8 cellular contexts compared by ENCODE assay signal in genomic region chrX:46561931-46562721, GRCh38. TPM values are rescaled to one million over a fixed set of nuclear protein-coding genes. Genes with fewer than 3 reads are reported as not detected.
A peak's percentile ranks its signal among the peaks of the same experiment; 100 is the strongest.
DNase-seq lines count a peak whose midpoint lies in the region; ATAC-seq and TF ChIP-seq lines count a peak whose summit lies in the region.

No MANE protein-coding gene starts in this region.

- H3K79me2 ChIP-seq in OCI-LY3 (ENCODE audit: low read length) = no peaks in the 10 kb centered on the region
- no peaks in the 10 kb centered on the region for H3K79me2 ChIP-seq in hepatocyte

- no peaks in the 10 kb centered on the region for H3K9me2 ChIP-seq in hepatocyte (replicated peaks; ENCODE audit: insufficient read depth)

- H3K36me3 ChIP-seq in OCI-LY3 (replicated peaks; ENCODE audit: low read depth, low read length) (no peaks in the 10 kb centered on the region), lung (ENCODE audit: control insufficient read depth in 2 of 2, insufficient read depth in 2 of 2, low read length in 2 of 2) (no peaks in the 10 kb centered on the region), hepatocyte (replicated peaks; ENCODE audit: insufficient read depth, low read depth) (no peaks in the 10 kb centered on the region)

- H3K27ac ChIP-seq in OCI-LY3 (ENCODE audit: low read length) (peak overlapping the region; percentile 73), lung (ENCODE audit: low read depth in 1 of 2, low read length in 1 of 2) (no peak overlapping the region), hepatocyte (no peak overlapping the region)

- H3K36me3 Mint-ChIP-seq in activated CD8-positive, alpha-beta memory T cell treated with anti-CD3 and anti-CD28 coated beads, Interleukin-2, amount 10 ng/mL, durations not matched to agents 7 days and 5 days = peaks cover 3% of the 10 kb centered on the region

- CTCF ChIA-PET in activated CD8-positive, alpha-beta memory T cell treated with anti-CD3 and anti-CD28 coated beads, Interleukin-2, amount 10 ng/mL, durations not matched to agents 7 days and 5 days (lab: Charles Lee) = interaction anchor here (0.5 to 1.4 kb wide), 3 partner anchors 10 to 797 kb away, joined by 3 to 10 read pairs (median 3); no protein-coding TSS in a partner anchor

- H2AFZ ChIP-seq in OCI-LY3 (ENCODE audit: low read depth, low read length) = no peak overlapping the region
- H2AFZ ChIP-seq in hepatocyte = no peak overlapping the region

- H3K4me1 ChIP-seq in OCI-LY3 (ENCODE audit: low read length) (peaks cover 28% of the 10 kb centered on the region), lung (ENCODE audit: control insufficient read depth in 2 of 2, insufficient read depth in 2 of 2, low read length in 2 of 2) (peaks cover 0 to 3% of the 10 kb centered on the region in 2 donors), hepatocyte (ENCODE audit: insufficient read depth) (no peaks in the 10 kb centered on the region)

- peak; percentile 89 for ATAC-seq in activated CD8-positive, alpha-beta memory T cell treated with anti-CD3 and anti-CD28 coated beads, Interleukin-2, amount 10 ng/mL, durations not matched to agents 7 days and 5 days
- ATAC-seq in HG02970 (IDR thresholded peaks at IDR 0.05; ENCODE audit: low FRiP score, unreplicated experiment) (peak; percentile 80), lung (ENCODE audit: insufficient read depth, low FRiP score) (peak; percentile 62)

- TF ChIP-seq CTCF in OCI-LY3 (IDR thresholded peaks at IDR 0.05; ENCODE audit: low read depth, low read length) = no peak
- TF ChIP-seq CTCF in lung (IDR thresholded peaks at IDR 0.05; ENCODE audit: control extremely low read depth, extremely low read depth) = no peak
- TF ChIP-seq CTCF in hepatocyte (IDR thresholded peaks at IDR 0.05; ENCODE audit: poor library complexity) = no peak

- H3K9me3 ChIP-seq in OCI-LY3 (ENCODE audit: insufficient read depth, low read length) (no peaks in the 10 kb centered on the region), lung (ENCODE audit: control insufficient read depth in 2 of 2, insufficient read depth in 1 of 2, low read length in 1 of 2) (no peaks in the 10 kb centered on the region), hepatocyte (ENCODE audit: low read depth) (no peaks in the 10 kb centered on the region)

- H3K4me2 ChIP-seq in OCI-LY3 (ENCODE audit: low read length) (peak overlapping the region; percentile 80), hepatocyte (no peak overlapping the region)

- no peaks in the 10 kb centered on the region for H3K9me3 Mint-ChIP-seq in activated CD8-positive, alpha-beta memory T cell treated with anti-CD3 and anti-CD28 coated beads, Interleukin-2, amount 10 ng/mL, durations not matched to agents 7 days and 5 days (ENCODE audit: low read depth)

- H3K4me1 Mint-ChIP-seq in activated CD8-positive, alpha-beta memory T cell treated with anti-CD3 and anti-CD28 coated beads, Interleukin-2, amount 10 ng/mL, durations not matched to agents 7 days and 5 days = peaks cover 17% of the 10 kb centered on the region

- peak overlapping the region; percentile 28; the same call in 1 of the 2 replicates for H3K9ac ChIP-seq in OCI-LY3 (ENCODE audit: low read length)

- 0 out of 2 replicates have a peak, but pooled peaks cover 2% of the 10 kb centered on the region for H3K27me3 ChIP-seq in OCI-LY3 (ENCODE audit: low read depth, low read length)
- no peaks in the 10 kb centered on the region for H3K27me3 ChIP-seq in lung (ENCODE audit: control insufficient read depth, insufficient read depth)
- no peaks in the 10 kb centered on the region for H3K27me3 ChIP-seq in hepatocyte

- peak overlapping the region; percentile 58 for H3K27ac Mint-ChIP-seq in activated CD8-positive, alpha-beta memory T cell treated with anti-CD3 and anti-CD28 coated beads, Interleukin-2, amount 10 ng/mL, durations not matched to agents 7 days and 5 days

- DNase-seq in activated CD8-positive, alpha-beta memory T cell treated with anti-CD3 and anti-CD28 coated beads, Interleukin-2, amount 10 ng/mL, durations not matched to agents 7 days and 5 days = peak; percentile 62
- no peak for DNase-seq in activated CD8-positive, alpha-beta memory T cell treated with anti-CD3 and anti-CD28 coated beads, Interleukin-2, amount 50 U/mL, for 48 hours
- DNase-seq in lung (ENCODE audit: low spot score) (peak; percentile 55), hepatocyte (ENCODE audit: low spot score) (no peak), NCI-H2107 (lab: John Stamatoyannopoulos, UW) (no peak)
- DNase-seq in central memory CD4-positive, alpha-beta T cell = no peak

- H3K27me3 Mint-ChIP-seq in activated CD8-positive, alpha-beta memory T cell treated with anti-CD3 and anti-CD28 coated beads, Interleukin-2, amount 10 ng/mL, durations not matched to agents 7 days and 5 days = peaks cover 2% of the 10 kb centered on the region

- H3K4me3 ChIP-seq in OCI-LY3 (ENCODE audit: low read length) (peak overlapping the region; percentile 44), lung (no peak overlapping the region), hepatocyte (no peak overlapping the region)

- H4K20me1 ChIP-seq in OCI-LY3 (ENCODE audit: insufficient read depth, low read length) (no peaks in the 10 kb centered on the region), hepatocyte (ENCODE audit: insufficient read depth, poor library complexity, severe bottlenecking) (no peaks in the 10 kb centered on the region)

- H3K4me3 Mint-ChIP-seq in activated CD8-positive, alpha-beta memory T cell treated with anti-CD3 and anti-CD28 coated beads, Interleukin-2, amount 10 ng/mL, durations not matched to agents 7 days and 5 days = peak overlapping the region; percentile 50

- 26 to 60% methylated on average over 5 of the region's 5 CpGs for WGBS in lung, 2 donors
- WGBS in hepatocyte (ENCODE audit: low lambda C conversion rate, missing lambda C conversion rate) = 81% methylated on average over 5 of the region's 5 CpGs

RNA-seq across cellular contexts. Expression of gene CHST7, which starts 11.4 kb away (rescaled TPM):
- 1 to 10 TPM; 4.6 to 5.9 TPM for total RNA-seq in activated CD8-positive, alpha-beta memory T cell treated with anti-CD3 and anti-CD28 coated beads, Interleukin-2, amount 10 ng/mL, durations not matched to agents 7 days and 5 days
- 1 to 10 TPM; 8.3 to 8.5 TPM for total RNA-seq in lung
- polyA plus RNA-seq in lung = 1 to 10 TPM; 2.0 to 7.4 TPM
- 5.5 and 5.6 TPM in 2 replicates for total RNA-seq in hepatocyte
- polyA plus RNA-seq in hepatocyte = 2.3 and 7.8 TPM in 2 replicates

RNA-seq across cellular contexts. Expression of gene ZNF674, which starts 16.9 kb away (rescaled TPM):
- total RNA-seq in activated CD8-positive, alpha-beta memory T cell treated with anti-CD3 and anti-CD28 coated beads, Interleukin-2, amount 10 ng/mL, durations not matched to agents 7 days and 5 days = 1 to 10 TPM; 2.8 to 6.5 TPM
- 10 to 100 TPM in 1 of 2 donors, 1 to 10 TPM in 1; 4.2 to 11.3 TPM for total RNA-seq in lung
- polyA plus RNA-seq in lung = 1 to 10 TPM; 1.2 to 1.6 TPM
- total RNA-seq in hepatocyte = 3.3 and 4.8 TPM in 2 replicates
- 2.2 and 2.5 TPM in 2 replicates for polyA plus RNA-seq in hepatocyte

Comparison
In these comparisons a context has a peak if more than half of its experiments do, and no peak if none do; other contexts are left out.
1. DNase-seq: peak in activated CD8-positive, alpha-beta memory T cell treated with anti-CD3 and anti-CD28 coated beads, Interleukin-2, amount 10 ng/mL, durations not matched to agents 7 days and 5 days (single experiment) and lung (single experiment); none in activated CD8-positive, alpha-beta memory T cell treated with anti-CD3 and anti-CD28 coated beads, Interleukin-2, amount 50 U/mL, for 48 hours (single experiment), hepatocyte (single experiment), NCI-H2107 (single experiment) and central memory CD4-positive, alpha-beta T cell (single experiment).
2. Peak in every context shown above with its lines, with median percentiles within 50 percentile points of each other: ATAC-seq.